In the genomic region with DNA sequence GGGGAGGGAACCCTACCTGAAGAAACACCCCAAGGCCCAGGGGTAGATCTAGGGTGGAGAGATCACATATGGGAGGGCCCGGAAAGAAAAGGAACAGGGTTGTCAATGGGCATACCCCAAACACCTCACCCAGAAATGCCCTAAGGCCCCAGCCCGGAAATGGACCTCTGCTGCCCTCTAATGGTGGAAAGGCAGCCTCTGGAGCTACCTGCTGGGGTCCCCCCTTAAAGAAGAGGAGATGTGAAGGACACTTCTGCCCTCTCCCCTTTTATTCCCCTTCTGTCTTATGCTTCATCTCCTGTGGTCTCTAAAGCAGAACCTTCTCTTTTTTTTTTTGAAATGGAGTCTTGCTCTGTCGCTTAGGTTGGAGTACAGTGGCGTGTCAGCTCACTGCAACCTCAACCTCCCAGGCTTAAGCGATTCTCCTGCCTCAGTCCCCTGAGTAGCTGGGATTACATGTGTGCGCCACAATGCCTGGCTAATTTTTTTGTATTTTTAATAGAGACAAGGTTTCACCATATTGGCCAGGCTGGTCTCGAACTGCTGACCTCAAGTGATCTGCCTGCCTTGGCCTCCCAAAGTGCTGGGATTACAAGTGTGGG, we compare ENCODE assay signal across 1 cellular context.
TF ChIP-seq lines count a peak whose summit lies in the region.

No MANE protein-coding gene starts in this region.

TF ChIP-seq in H1, 55 proteins besides CTCF, POLR2A, EP300 and RAD21 (continued from another document):
- no peak for TF ChIP-seq CHD2 (IDR thresholded peaks at IDR 0.05; ENCODE audit: low read length)
TF ChIP-seq in H1: peak in this region for 0.
